1 cellular context compared by ENCODE assay signal in the genomic region with DNA sequence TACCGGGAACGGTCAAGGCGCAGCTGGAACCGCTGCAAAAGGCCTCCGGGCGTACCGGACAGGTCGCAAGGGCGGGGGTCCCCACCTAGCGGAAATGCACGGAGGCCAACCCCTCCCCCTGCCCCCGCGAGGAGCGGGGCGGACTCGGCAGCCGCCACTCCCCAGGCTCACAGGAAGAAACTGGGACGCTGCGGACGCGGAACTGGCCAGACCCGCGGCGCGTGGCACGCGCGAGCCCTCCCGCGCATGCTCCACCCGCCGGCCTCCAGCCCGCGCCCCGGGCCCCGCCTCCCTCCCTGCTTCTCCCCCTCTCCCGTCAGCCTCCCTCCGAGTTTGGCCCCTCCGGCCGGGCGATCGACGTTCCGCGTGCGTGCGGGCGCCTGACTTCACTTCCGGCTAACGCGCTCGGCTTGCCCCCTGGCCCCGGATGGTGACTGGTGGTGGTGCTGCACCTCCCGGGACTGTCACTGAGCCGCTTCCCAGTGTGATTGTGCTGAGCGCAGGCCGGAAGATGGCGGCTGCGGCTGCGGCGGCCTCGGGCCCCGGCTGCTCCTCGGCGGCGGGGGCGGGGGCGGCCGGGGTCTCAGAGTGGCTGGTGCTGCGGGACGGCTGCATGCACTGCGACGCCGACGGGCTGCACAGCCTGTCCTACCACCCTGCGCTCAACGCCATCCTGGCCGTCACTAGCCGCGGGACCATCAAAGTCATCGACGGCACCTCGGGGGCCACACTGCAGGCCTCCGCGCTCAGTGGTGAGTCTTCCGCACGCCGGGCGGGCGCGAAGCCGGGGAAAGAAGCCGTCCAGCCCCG.
TF ChIP-seq lines count a peak whose summit lies in the region.

A gene with protein sequence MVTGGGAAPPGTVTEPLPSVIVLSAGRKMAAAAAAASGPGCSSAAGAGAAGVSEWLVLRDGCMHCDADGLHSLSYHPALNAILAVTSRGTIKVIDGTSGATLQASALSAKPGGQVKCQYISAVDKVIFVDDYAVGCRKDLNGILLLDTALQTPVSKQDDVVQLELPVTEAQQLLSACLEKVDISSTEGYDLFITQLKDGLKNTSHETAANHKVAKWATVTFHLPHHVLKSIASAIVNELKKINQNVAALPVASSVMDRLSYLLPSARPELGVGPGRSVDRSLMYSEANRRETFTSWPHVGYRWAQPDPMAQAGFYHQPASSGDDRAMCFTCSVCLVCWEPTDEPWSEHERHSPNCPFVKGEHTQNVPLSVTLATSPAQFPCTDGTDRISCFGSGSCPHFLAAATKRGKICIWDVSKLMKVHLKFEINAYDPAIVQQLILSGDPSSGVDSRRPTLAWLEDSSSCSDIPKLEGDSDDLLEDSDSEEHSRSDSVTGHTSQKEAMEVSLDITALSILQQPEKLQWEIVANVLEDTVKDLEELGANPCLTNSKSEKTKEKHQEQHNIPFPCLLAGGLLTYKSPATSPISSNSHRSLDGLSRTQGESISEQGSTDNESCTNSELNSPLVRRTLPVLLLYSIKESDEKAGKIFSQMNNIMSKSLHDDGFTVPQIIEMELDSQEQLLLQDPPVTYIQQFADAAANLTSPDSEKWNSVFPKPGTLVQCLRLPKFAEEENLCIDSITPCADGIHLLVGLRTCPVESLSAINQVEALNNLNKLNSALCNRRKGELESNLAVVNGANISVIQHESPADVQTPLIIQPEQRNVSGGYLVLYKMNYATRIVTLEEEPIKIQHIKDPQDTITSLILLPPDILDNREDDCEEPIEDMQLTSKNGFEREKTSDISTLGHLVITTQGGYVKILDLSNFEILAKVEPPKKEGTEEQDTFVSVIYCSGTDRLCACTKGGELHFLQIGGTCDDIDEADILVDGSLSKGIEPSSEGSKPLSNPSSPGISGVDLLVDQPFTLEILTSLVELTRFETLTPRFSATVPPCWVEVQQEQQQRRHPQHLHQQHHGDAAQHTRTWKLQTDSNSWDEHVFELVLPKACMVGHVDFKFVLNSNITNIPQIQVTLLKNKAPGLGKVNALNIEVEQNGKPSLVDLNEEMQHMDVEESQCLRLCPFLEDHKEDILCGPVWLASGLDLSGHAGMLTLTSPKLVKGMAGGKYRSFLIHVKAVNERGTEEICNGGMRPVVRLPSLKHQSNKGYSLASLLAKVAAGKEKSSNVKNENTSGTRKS (N-terminal part only) (plus strand): TSS at position 289 of the 810 bp plus-strand sequence. CDS start 139 bp downstream, at position 428.

TF ChIP-seq in K562, 482 proteins besides CTCF, POLR2A, EP300 and RAD21 (continued from another document and continues in another):
- TF ChIP-seq, protein P1, sequence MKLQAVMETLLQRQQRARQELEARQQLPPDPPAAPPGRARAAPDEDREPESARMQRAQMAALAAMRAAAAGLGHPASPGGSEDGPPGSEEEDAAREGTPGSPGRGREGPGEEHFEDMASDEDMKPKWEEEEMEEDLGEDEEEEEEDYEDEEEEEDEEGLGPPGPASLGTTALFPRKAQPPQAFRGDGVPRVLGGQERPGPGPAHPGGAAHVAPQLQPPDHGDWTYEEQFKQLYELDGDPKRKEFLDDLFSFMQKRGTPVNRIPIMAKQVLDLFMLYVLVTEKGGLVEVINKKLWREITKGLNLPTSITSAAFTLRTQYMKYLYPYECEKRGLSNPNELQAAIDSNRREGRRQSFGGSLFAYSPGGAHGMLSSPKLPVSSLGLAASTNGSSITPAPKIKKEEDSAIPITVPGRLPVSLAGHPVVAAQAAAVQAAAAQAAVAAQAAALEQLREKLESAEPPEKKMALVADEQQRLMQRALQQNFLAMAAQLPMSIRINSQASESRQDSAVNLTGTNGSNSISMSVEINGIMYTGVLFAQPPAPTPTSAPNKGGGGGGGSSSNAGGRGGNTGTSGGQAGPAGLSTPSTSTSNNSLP (IDR thresholded peaks at IDR 0.05; ENCODE audit: borderline replicate concordance, low read depth, low read length): no peak
- TF ChIP-seq ILK (tag; IDR thresholded peaks at IDR 0.05; ENCODE audit: borderline replicate concordance, low read depth) (no peak), ERF (CRISPR knock-in tag; IDR thresholded peaks at IDR 0.05) (peak; percentile 79), MIER1 (IDR thresholded peaks at IDR 0.05; ENCODE audit: low read depth) (no peak), NELFE (IDR thresholded peaks at IDR 0.05; ENCODE audit: insufficient read depth, insufficient read length) (no peak), BDP1 (IDR thresholded peaks at IDR 0.05; ENCODE audit: insufficient read depth, insufficient read length) (no peak), ZNF445 (CRISPR knock-in tag; IDR thresholded peaks at IDR 0.05; ENCODE audit: low read depth) (no peak), MYC (IDR thresholded peaks at IDR 0.05; ENCODE audit: low read depth, low read length) (peak; percentile 97), MYC (CRISPR knock-in tag; IDR thresholded peaks at IDR 0.05; ENCODE audit: borderline replicate concordance, low read depth) (0 out of 2 replicates have a peak, but pooled peaks have one; percentile 13), TFAM (CRISPR knock-in tag; conservative IDR thresholded peaks at IDR 0.05) (no peak), POLR3G (IDR thresholded peaks at IDR 0.05; ENCODE audit: extremely low read depth, insufficient read length, insufficient replicate concordance) (no peak), SREBF2 (CRISPR knock-in tag; IDR thresholded peaks at IDR 0.05) (no peak), CXXC5 (CRISPR knock-in tag; IDR thresholded peaks at IDR 0.05) (peak; percentile 96), STAT5A (IDR thresholded peaks at IDR 0.05; ENCODE audit: borderline replicate concordance, low read length) (no peak; the same call in 1 of the 2 replicates), BHLHE40 (IDR thresholded peaks at IDR 0.05; ENCODE audit: low read length) (peak; percentile 91), NONO (IDR thresholded peaks at IDR 0.05; ENCODE audit: low read depth in 2 of 2, low read length in 1 of 2) (peak; percentile 77 to 89; a peak in 3 of 4 replicates), DACH1 (IDR thresholded peaks at IDR 0.05; ENCODE audit: partially characterized antibody) (peak; percentile 68), ZNF23 (CRISPR knock-in tag; IDR thresholded peaks at IDR 0.05) (no peak), ZNF239 (CRISPR knock-in tag; IDR thresholded peaks at IDR 0.05) (no peak), ZNF124 (CRISPR knock-in tag; IDR thresholded peaks at IDR 0.05) (no peak)
- TF ChIP-seq, protein P2, sequence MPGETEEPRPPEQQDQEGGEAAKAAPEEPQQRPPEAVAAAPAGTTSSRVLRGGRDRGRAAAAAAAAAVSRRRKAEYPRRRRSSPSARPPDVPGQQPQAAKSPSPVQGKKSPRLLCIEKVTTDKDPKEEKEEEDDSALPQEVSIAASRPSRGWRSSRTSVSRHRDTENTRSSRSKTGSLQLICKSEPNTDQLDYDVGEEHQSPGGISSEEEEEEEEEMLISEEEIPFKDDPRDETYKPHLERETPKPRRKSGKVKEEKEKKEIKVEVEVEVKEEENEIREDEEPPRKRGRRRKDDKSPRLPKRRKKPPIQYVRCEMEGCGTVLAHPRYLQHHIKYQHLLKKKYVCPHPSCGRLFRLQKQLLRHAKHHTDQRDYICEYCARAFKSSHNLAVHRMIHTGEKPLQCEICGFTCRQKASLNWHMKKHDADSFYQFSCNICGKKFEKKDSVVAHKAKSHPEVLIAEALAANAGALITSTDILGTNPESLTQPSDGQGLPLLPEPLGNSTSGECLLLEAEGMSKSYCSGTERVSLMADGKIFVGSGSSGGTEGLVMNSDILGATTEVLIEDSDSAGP (CRISPR knock-in tag; IDR thresholded peaks at IDR 0.05): no peak; the same call in 1 of the 2 replicates
- TF ChIP-seq, protein P3, sequence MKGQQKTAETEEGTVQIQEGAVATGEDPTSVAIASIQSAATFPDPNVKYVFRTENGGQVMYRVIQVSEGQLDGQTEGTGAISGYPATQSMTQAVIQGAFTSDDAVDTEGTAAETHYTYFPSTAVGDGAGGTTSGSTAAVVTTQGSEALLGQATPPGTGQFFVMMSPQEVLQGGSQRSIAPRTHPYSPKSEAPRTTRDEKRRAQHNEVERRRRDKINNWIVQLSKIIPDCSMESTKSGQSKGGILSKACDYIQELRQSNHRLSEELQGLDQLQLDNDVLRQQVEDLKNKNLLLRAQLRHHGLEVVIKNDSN (CRISPR knock-in tag; IDR thresholded peaks at IDR 0.05): peak; percentile 22; the same call in 1 of the 2 replicates
- TF ChIP-seq, protein P4, sequence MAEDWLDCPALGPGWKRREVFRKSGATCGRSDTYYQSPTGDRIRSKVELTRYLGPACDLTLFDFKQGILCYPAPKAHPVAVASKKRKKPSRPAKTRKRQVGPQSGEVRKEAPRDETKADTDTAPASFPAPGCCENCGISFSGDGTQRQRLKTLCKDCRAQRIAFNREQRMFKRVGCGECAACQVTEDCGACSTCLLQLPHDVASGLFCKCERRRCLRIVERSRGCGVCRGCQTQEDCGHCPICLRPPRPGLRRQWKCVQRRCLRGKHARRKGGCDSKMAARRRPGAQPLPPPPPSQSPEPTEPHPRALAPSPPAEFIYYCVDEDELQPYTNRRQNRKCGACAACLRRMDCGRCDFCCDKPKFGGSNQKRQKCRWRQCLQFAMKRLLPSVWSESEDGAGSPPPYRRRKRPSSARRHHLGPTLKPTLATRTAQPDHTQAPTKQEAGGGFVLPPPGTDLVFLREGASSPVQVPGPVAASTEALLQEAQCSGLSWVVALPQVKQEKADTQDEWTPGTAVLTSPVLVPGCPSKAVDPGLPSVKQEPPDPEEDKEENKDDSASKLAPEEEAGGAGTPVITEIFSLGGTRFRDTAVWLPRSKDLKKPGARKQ (CRISPR knock-in tag; IDR thresholded peaks at IDR 0.05): no peak
- TF ChIP-seq, protein P5, sequence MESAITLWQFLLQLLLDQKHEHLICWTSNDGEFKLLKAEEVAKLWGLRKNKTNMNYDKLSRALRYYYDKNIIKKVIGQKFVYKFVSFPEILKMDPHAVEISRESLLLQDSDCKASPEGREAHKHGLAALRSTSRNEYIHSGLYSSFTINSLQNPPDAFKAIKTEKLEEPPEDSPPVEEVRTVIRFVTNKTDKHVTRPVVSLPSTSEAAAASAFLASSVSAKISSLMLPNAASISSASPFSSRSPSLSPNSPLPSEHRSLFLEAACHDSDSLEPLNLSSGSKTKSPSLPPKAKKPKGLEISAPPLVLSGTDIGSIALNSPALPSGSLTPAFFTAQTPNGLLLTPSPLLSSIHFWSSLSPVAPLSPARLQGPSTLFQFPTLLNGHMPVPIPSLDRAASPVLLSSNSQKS (CRISPR knock-in tag; IDR thresholded peaks at IDR 0.05): no peak
- TF ChIP-seq, protein P6, sequence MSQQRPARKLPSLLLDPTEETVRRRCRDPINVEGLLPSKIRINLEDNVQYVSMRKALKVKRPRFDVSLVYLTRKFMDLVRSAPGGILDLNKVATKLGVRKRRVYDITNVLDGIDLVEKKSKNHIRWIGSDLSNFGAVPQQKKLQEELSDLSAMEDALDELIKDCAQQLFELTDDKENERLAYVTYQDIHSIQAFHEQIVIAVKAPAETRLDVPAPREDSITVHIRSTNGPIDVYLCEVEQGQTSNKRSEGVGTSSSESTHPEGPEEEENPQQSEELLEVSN (IDR thresholded peaks at IDR 0.05; ENCODE audit: borderline replicate concordance in 1 of 2, extremely low read depth in 1 of 2, insufficient read depth in 1 of 2, insufficient read length in 1 of 2, low read depth in 1 of 2, low read length in 1 of 2, poor library complexity in 1 of 2, severe bottlenecking in 1 of 2): peak; percentile 73 to 91
